In genomic region chr17:61395983-61396585, GRCh38 we compare ENCODE assay signal across 2 cellular contexts.
A peak's percentile ranks its signal among the peaks of the same experiment; 100 is the strongest.
TF ChIP-seq lines count a peak whose summit lies in the region.

No MANE protein-coding gene starts in this region.

TF ChIP-seq in HEK293, 187 proteins besides CTCF, POLR2A, EP300 and RAD21 (continued from another document):
- TF ChIP-seq PRDM4 (tag by site-specific recombination; IDR thresholded peaks at IDR 0.05) (no peak), ZNF23 (tag by site-specific recombination; IDR thresholded peaks at IDR 0.05; ENCODE audit: borderline replicate concordance) (no peak), PBX3 (CRISPR knock-in tag; IDR thresholded peaks at IDR 0.05) (no peak), ZNF426 (tag by site-specific recombination; IDR thresholded peaks at IDR 0.05) (no peak), HOXD13 (CRISPR knock-in tag; IDR thresholded peaks at IDR 0.05; ENCODE audit: borderline replicate concordance) (no peak)

TF ChIP-seq in HepG2, 621 proteins besides CTCF, POLR2A, EP300 and RAD21 (continued from another document):
- TF ChIP-seq USF2 (IDR thresholded peaks at IDR 0.05; ENCODE audit: low read depth, low read length) = no peak
- TF ChIP-seq USF2 (CRISPR knock-in tag; IDR thresholded peaks at IDR 0.05; ENCODE audit: borderline replicate concordance) = no peak
- no peak for TF ChIP-seq FOXP1 (IDR thresholded peaks at IDR 0.05)
- no peak for TF ChIP-seq FOXP1 (CRISPR knock-in tag; IDR thresholded peaks at IDR 0.05)
- 0 out of 2 replicates have a peak, but pooled peaks have one; percentile 24 for TF ChIP-seq POGZ (CRISPR knock-in tag; IDR thresholded peaks at IDR 0.05)
- no peak for TF ChIP-seq ZBTB8A (CRISPR knock-in tag; IDR thresholded peaks at IDR 0.05; ENCODE audit: borderline replicate concordance, low read depth)
- no peak for TF ChIP-seq ZNF318 (CRISPR knock-in tag; IDR thresholded peaks at IDR 0.05)
- TF ChIP-seq CHD4 (IDR thresholded peaks at IDR 0.05; ENCODE audit: borderline replicate concordance, low read length) = no peak
- no peak for TF ChIP-seq BHLHE40 (IDR thresholded peaks at IDR 0.05; ENCODE audit: low read length)
- no peak for TF ChIP-seq ZNF20 (CRISPR knock-in tag; IDR thresholded peaks at IDR 0.05)
- TF ChIP-seq ZNF772 (CRISPR knock-in tag; IDR thresholded peaks at IDR 0.05) = no peak
- 0 out of 2 replicates have a peak, but pooled peaks have one; percentile 15 for TF ChIP-seq ZFY (CRISPR knock-in tag; IDR thresholded peaks at IDR 0.05)
- 0 out of 2 replicates have a peak, but pooled peaks have one; percentile 29 for TF ChIP-seq MXD1 (CRISPR knock-in tag; IDR thresholded peaks at IDR 0.05)
- TF ChIP-seq ZNF776 (CRISPR knock-in tag; IDR thresholded peaks at IDR 0.05) = 0 out of 2 replicates have a peak, but pooled peaks have one; percentile 36
- TF ChIP-seq ZNF605 (CRISPR knock-in tag; IDR thresholded peaks at IDR 0.05) = no peak
- TF ChIP-seq HES4 (CRISPR knock-in tag; IDR thresholded peaks at IDR 0.05; ENCODE audit: borderline replicate concordance) = no peak
- no peak for TF ChIP-seq TBP (CRISPR knock-in tag; IDR thresholded peaks at IDR 0.05)
- TF ChIP-seq ZBTB33 (CRISPR knock-in tag; IDR thresholded peaks at IDR 0.05) = peak; percentile 72; the same call in 1 of the 2 replicates
- no peak for TF ChIP-seq ATF7-NPFF (CRISPR knock-in tag; IDR thresholded peaks at IDR 0.05; ENCODE audit: low read depth)
- TF ChIP-seq HNF1A (IDR thresholded peaks at IDR 0.05; ENCODE audit: low read depth) = no peak
- no peak for TF ChIP-seq HNF1A (CRISPR knock-in tag; IDR thresholded peaks at IDR 0.05; ENCODE audit: borderline replicate concordance)
- TF ChIP-seq RBFOX2 (IDR thresholded peaks at IDR 0.05; ENCODE audit: low read depth, low read length) = 0 out of 2 replicates have a peak, but pooled peaks have one; percentile 5
- TF ChIP-seq ZNF136 (CRISPR knock-in tag; IDR thresholded peaks at IDR 0.05; ENCODE audit: low read depth) = no peak
- TF ChIP-seq PCBP2 (optimal IDR thresholded peaks at IDR 0.05; ENCODE audit: low read depth, low read length, poor library complexity, severe bottlenecking) = no peak
- TF ChIP-seq HNRNPLL (IDR thresholded peaks at IDR 0.05; ENCODE audit: low read depth, low read length, poor library complexity, severe bottlenecking) = peak; percentile 12
- TF ChIP-seq ADNP (CRISPR knock-in tag; IDR thresholded peaks at IDR 0.05) = no peak
- TF ChIP-seq ZNF251 (CRISPR knock-in tag; IDR thresholded peaks at IDR 0.05) = no peak
- no peak for TF ChIP-seq HMG20A (CRISPR knock-in tag; IDR thresholded peaks at IDR 0.05; ENCODE audit: borderline replicate concordance)
- no peak for TF ChIP-seq ZNF773 (CRISPR knock-in tag; IDR thresholded peaks at IDR 0.05; ENCODE audit: borderline replicate concordance)
- TF ChIP-seq CENPT (CRISPR knock-in tag; IDR thresholded peaks at IDR 0.05; ENCODE audit: low read depth) = no peak
TF ChIP-seq in HepG2: peak in this region for 9.
